In genomic region chr3:78804251-78805037, GRCh38 we compare ENCODE assay signal across 17 cellular contexts.
DNase-seq lines count a peak whose midpoint lies in the region; ATAC-seq and TF ChIP-seq lines count a peak whose summit lies in the region.
"Had no signal": no experiment of that assay in that cellular context is flagged by ENCODE, and none has a peak within 500 bp of the region (broad histone marks: within the 10 kb centered on the region; RNA-seq: fewer than 3 reads in every experiment).

No MANE protein-coding gene starts in this region.

- intact Hi-C loops in right cardiac atrium (cut with DNase I), result no loop called here
- intact Hi-C loops in uterus (cut with DNase I; ENCODE audit: low total_unique reads), result no loop called here

- TF ChIP-seq POLR2A in uterus (IDR thresholded peaks at IDR 0.05), result no peak

- no peaks in the 10 kb centered on the region for H3K9me2 ChIP-seq in SK-N-SH

- ATAC-seq in SK-N-SH treated with all-trans-retinoic acid at 6 μM for 48 hours (peak; percentile 59), right cardiac atrium (peak; percentile 57 to 65), HG03460 (IDR thresholded peaks at IDR 0.05; ENCODE audit: unreplicated experiment) (no peak)
- ATAC-seq: activated CD8-positive, alpha-beta T cell treated with anti-CD3 and anti-CD28 coated beads, Interleukin-2, amount 10 ng/mL, durations not matched to agents 7 days and 5 days; lower lobe of right lung had no signal

- H3K36me3 ChIP-seq in SK-N-SH (replicated peaks in 1 of 2; ENCODE audit: control insufficient read depth in 1 of 2, insufficient read depth in 2 of 2, low read length in 1 of 2) (no peaks in the 10 kb centered on the region), uterus (no peaks in the 10 kb centered on the region)
- H3K36me3 ChIP-seq: lower lobe of right lung, pancreas had no signal

- peaks cover 0 to 5% of the 10 kb centered on the region in 2 experiments; a peak in 1 of 4 replicates for H3K4me1 ChIP-seq in SK-N-SH (ENCODE audit: control insufficient read depth in 1 of 2, insufficient read depth in 2 of 2, low read depth in 1 of 2, low read length in 1 of 2)
- no peaks in the 10 kb centered on the region for H3K4me1 ChIP-seq in right cardiac atrium (ENCODE audit: control insufficient read depth, insufficient read depth, low read length)
- H3K4me1 ChIP-seq in uterus, result no peaks in the 10 kb centered on the region
- H3K4me1 ChIP-seq: lower lobe of right lung, pancreas had no signal

- H3K4me2 ChIP-seq in SK-N-SH, result no peak overlapping the region

- no peak for TF ChIP-seq EP300 in SK-N-SH (IDR thresholded peaks at IDR 0.05; ENCODE audit: borderline replicate concordance in 1 of 2, low read depth in 1 of 2, low read length in 1 of 2)

- no peak for TF ChIP-seq RAD21 in SK-N-SH (IDR thresholded peaks at IDR 0.05; ENCODE audit: low read length)

- POLR2A ChIA-PET in SK-N-SH (lab: Yijun Ruan, JAX), result no interaction called here

- H3K9me3 ChIP-seq in SK-N-SH, result no peaks in the 10 kb centered on the region
- H3K9me3 ChIP-seq in right cardiac atrium (ENCODE audit: control insufficient read depth, low read length), result no peaks in the 10 kb centered on the region
- H3K9me3 ChIP-seq in uterus, result no peaks in the 10 kb centered on the region
- H3K9me3 ChIP-seq: lower lobe of right lung, pancreas had no signal

- no peak overlapping the region for H2AFZ ChIP-seq in SK-N-SH (ENCODE audit: low read depth)

- DNase-seq in SK-N-SH, result no peak
- peak in 1 of 3 donors; percentile 32 for DNase-seq in right cardiac atrium
- DNase-seq in uterus, result peak; percentile 20 to 21
- DNase-seq in activated naive CD4-positive, alpha-beta T cell treated with anti-CD3 and anti-CD28 coated beads, Interleukin-2, amount 50 U/mL, for 16 hours, result no peak
- DNase-seq in NOMO-1 treated with DMSO at 0.1 percent for 48 hours (lab: John Stamatoyannopoulos, UW; ENCODE audit: unreplicated experiment), result no peak
- DNase-seq: activated CD8-positive, alpha-beta T cell treated with anti-CD3 and anti-CD28 coated beads, Interleukin-2, amount 10 ng/mL, durations not matched to agents 7 days and 5 days; activated naive CD4-positive, alpha-beta T cell treated with anti-CD3 and anti-CD28 coated beads for 36 hours; dermis blood vessel endothelial cell; GF-D8; lower lobe of right lung; NCI-H1417 treated with DMSO at 0.1 percent for 48 hours; pancreas; substantia nigra; T-helper 2 cell had no signal

- 43% methylated on average over 2 of the region's 2 CpGs for WGBS in SK-N-SH (ENCODE audit: low lambda C conversion rate)
- WGBS in right cardiac atrium, result 35% methylated on average over 2 of the region's 2 CpGs

- no peaks in the 10 kb centered on the region for H4K20me1 ChIP-seq in SK-N-SH (ENCODE audit: insufficient read depth)

- H3K9ac ChIP-seq in SK-N-SH, result no peak overlapping the region

- no peak overlapping the region; a peak in 1 of 4 replicates for H3K27ac ChIP-seq in SK-N-SH (ENCODE audit: low read depth in 2 of 2, low read length in 1 of 2)
- H3K27ac ChIP-seq in VCaP, result peak overlapping the region; percentile 23; the same call in 1 of the 2 replicates
- H3K27ac ChIP-seq in right cardiac atrium (ENCODE audit: low read length), result no peak overlapping the region
- H3K27ac ChIP-seq in uterus, result no peak overlapping the region
- H3K27ac ChIP-seq: lower lobe of right lung, pancreas had no signal

- CTCF ChIA-PET in SK-N-SH (lab: Yijun Ruan, JAX), result no interaction called here

- no peak overlapping the region for H3K4me3 ChIP-seq in SK-N-SH (ENCODE audit: low read depth in 2 of 2, low read length in 1 of 2)
- no peak overlapping the region for H3K4me3 ChIP-seq in right cardiac atrium (ENCODE audit: low read length)
- H3K4me3 ChIP-seq in uterus, result no peak overlapping the region
- H3K4me3 ChIP-seq: lower lobe of right lung, pancreas had no signal

- TF ChIP-seq CTCF in SK-N-SH (IDR thresholded peaks at IDR 0.05), result no peak
- TF ChIP-seq CTCF in VCaP (conservative IDR thresholded peaks at IDR 0.05), result no peak
- no peak for TF ChIP-seq CTCF in uterus (IDR thresholded peaks at IDR 0.05)

- peaks cover 22% of the 10 kb centered on the region; the same call in 1 of the 2 replicates for H3K79me2 ChIP-seq in SK-N-SH (ENCODE audit: insufficient read depth)

- no peaks in the 10 kb centered on the region for H3K27me3 ChIP-seq in SK-N-SH (ENCODE audit: insufficient read depth)
- no peaks in the 10 kb centered on the region for H3K27me3 ChIP-seq in right cardiac atrium (ENCODE audit: control insufficient read depth, insufficient read depth)
- H3K27me3 ChIP-seq in uterus, result no peaks in the 10 kb centered on the region
- H3K27me3 ChIP-seq: pancreas had no signal

- peaks cover 3% of the 10 kb centered on the region for H3F3A ChIP-seq in SK-N-SH (replicated peaks; ENCODE audit: insufficient read depth)

TF ChIP-seq in SK-N-SH treated with all-trans-retinoic acid at 6 μM for 48 hours, 23 proteins besides CTCF, POLR2A, EP300 and RAD21:
- TF ChIP-seq ZFP3 (CRISPR knock-in tag; IDR thresholded peaks at IDR 0.05) (no peak), CREB5 (CRISPR knock-in tag; IDR thresholded peaks at IDR 0.05; ENCODE audit: low read depth) (no peak), ZNF8 (CRISPR knock-in tag; IDR thresholded peaks at IDR 0.05) (no peak), SNAI2 (CRISPR knock-in tag; IDR thresholded peaks at IDR 0.05) (no peak), CSRNP3 (CRISPR knock-in tag; IDR thresholded peaks at IDR 0.05) (no peak), RARB (CRISPR knock-in tag; IDR thresholded peaks at IDR 0.05) (no peak), ARNTL (CRISPR knock-in tag; IDR thresholded peaks at IDR 0.05; ENCODE audit: borderline replicate concordance, low read depth) (no peak), ZNF70 (CRISPR knock-in tag; IDR thresholded peaks at IDR 0.05) (no peak), ZFP30 (CRISPR knock-in tag; IDR thresholded peaks at IDR 0.05) (no peak)

TF ChIP-seq in SK-N-SH, 30 proteins besides CTCF, POLR2A, EP300 and RAD21:
- TF ChIP-seq PBX3 (IDR thresholded peaks at IDR 0.05) (no peak), YY1 (IDR thresholded peaks at IDR 0.05; ENCODE audit: low read depth) (no peak), CHD2 (IDR thresholded peaks at IDR 0.05; ENCODE audit: low read length, partially characterized antibody) (no peak), TAF1 (IDR thresholded peaks at IDR 0.05; ENCODE audit: borderline replicate concordance, low read depth, low read length) (no peak), FOSL2 (IDR thresholded peaks at IDR 0.05; ENCODE audit: borderline replicate concordance, low read depth) (no peak), NRF1 (IDR thresholded peaks at IDR 0.05; ENCODE audit: low read depth, low read length) (no peak), MEF2A (IDR thresholded peaks at IDR 0.05; ENCODE audit: borderline replicate concordance, low read depth) (no peak), SIN3A (IDR thresholded peaks at IDR 0.05; ENCODE audit: borderline replicate concordance, low read depth, low read length) (no peak), IRF3 (IDR thresholded peaks at IDR 0.05; ENCODE audit: low read depth, low read length) (no peak), RCOR1 (IDR thresholded peaks at IDR 0.05; ENCODE audit: low read length) (no peak), GABPA (IDR thresholded peaks at IDR 0.05; ENCODE audit: low read depth) (no peak), RXRA (IDR thresholded peaks at IDR 0.05; ENCODE audit: borderline replicate concordance, low read depth) (no peak)

Comparison
In these comparisons a context has a peak if more than half of its experiments do, and no peak if none do; other contexts are left out.
1. DNase-seq: peak in uterus (2 of 2); none in SK-N-SH (single experiment), activated naive CD4-positive, alpha-beta T cell treated with anti-CD3 and anti-CD28 coated beads, Interleukin-2, amount 50 U/mL, for 16 hours (single experiment) and NOMO-1 treated with DMSO at 0.1 percent for 48 hours (single experiment).